ENCODE assay signal across 5 cellular contexts in the genomic region with DNA sequence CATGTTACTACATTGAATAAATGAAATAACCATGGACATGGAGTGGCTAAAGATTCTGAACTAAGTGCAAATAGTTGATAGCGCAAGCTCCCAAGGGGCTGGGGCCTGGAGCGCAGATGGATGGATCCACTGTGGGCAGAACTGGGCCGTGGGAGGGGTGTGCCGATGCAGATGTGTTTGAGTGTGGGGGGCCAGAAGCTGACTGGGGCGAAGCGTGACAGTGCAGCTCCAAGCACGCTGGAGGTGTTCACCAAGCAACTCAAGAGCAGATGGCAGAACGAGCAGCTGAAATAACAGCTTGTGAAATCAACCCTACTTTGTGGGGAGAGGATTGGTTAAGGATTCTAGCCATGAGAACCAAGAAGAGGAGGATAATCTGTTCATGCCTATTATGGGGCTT. TPM values are rescaled to one million over a fixed set of nuclear protein-coding genes. Genes with fewer than 3 reads are reported as not detected.
"Had no signal": no experiment of that assay in that cellular context is flagged by ENCODE, and none has a peak within 500 bp of the region (broad histone marks: within the 10 kb centered on the region; RNA-seq: fewer than 3 reads in every experiment).

No MANE protein-coding gene starts in this region.

RNA-seq across cellular contexts. Expression of gene FOXD4L1, which starts 17.0 kb away (rescaled TPM):
- total RNA-seq: Right ventricle myocardium inferior, Right ventricle myocardium superior, RPMI7951, SJSA1, SK-MEL-5 had no signal
